In genomic region chr1:153783233-153784190, GRCh38 we compare ENCODE assay signal across 8 cellular contexts. TPM values are rescaled to one million over a fixed set of nuclear protein-coding genes. Genes with fewer than 3 reads are reported as not detected.
DNase-seq lines count a peak whose midpoint lies in the region; ATAC-seq and TF ChIP-seq lines count a peak whose summit lies in the region.

No MANE protein-coding gene starts in this region.

- H3K36me3 ChIP-seq in adrenal gland (replicated peaks in 1 of 2) = no peaks in the 10 kb centered on the region
- no peaks in the 10 kb centered on the region for H3K36me3 ChIP-seq in left ventricle myocardium inferior
- H3K36me3 ChIP-seq in prostate gland = no peaks in the 10 kb centered on the region
- H3K36me3 ChIP-seq in urinary bladder (ENCODE audit: insufficient read depth) = no peaks in the 10 kb centered on the region

- H3K9me3 ChIP-seq in adrenal gland (replicated peaks in 1 of 3) (no peaks in the 10 kb centered on the region), left ventricle myocardium inferior (replicated peaks) (no peaks in the 10 kb centered on the region), prostate gland (no peaks in the 10 kb centered on the region)

- TF ChIP-seq POLR2A in adrenal gland (IDR thresholded peaks at IDR 0.05) (peak; percentile 80), prostate gland (IDR thresholded peaks at IDR 0.05) (peak; percentile 89)

- H3K4me1 ChIP-seq in adrenal gland (replicated peaks in 1 of 2) = peaks cover 11 to 22% of the 10 kb centered on the region in 2 donors
- peaks cover 25% of the 10 kb centered on the region for H3K4me1 ChIP-seq in left ventricle myocardium inferior
- H3K4me1 ChIP-seq in prostate gland (replicated peaks) = no peaks in the 10 kb centered on the region
- H3K4me1 ChIP-seq in urinary bladder (ENCODE audit: insufficient read depth) = no peaks in the 10 kb centered on the region

- DNase-seq in NCI-H1417 treated with DMSO at 0.1 percent for 48 hours (lab: John Stamatoyannopoulos, UW) (peak; percentile 56), T follicular helper cell (ENCODE audit: low read depth) (peak; percentile 83), adrenal gland (peak; percentile 88 to 93 (median 90)), left ventricle myocardium inferior (peak; percentile 90), prostate gland (ENCODE audit: low spot score) (peak; percentile 87)

- 0% methylated on average over 18 to 60 of the region's 61 CpGs for WGBS in adrenal gland, 4 donors
- under 1% methylated on average over 51 of the region's 61 CpGs for WGBS in prostate gland
- WGBS in urinary bladder = under 1% methylated on average over 61 of the region's 61 CpGs

- intact Hi-C loops in adrenal gland (cut with DNase I) = no loop called here
- intact Hi-C loops in left ventricle myocardium inferior (cut with micrococcal nuclease) = no loop called here
- intact Hi-C loops in prostate gland (cut with DNase I) = no loop called here

- H3K27ac ChIP-seq in adrenal gland (peak overlapping the region; percentile 88 to 97 (median 95)), left ventricle myocardium inferior (replicated peaks) (peak overlapping the region; percentile 99), prostate gland (peak overlapping the region; percentile 93 to 99), urinary bladder (ENCODE audit: low read depth) (peak overlapping the region; percentile 98)

- H3K27me3 ChIP-seq in adrenal gland = no peaks in the 10 kb centered on the region
- H3K27me3 ChIP-seq in left ventricle myocardium inferior (ENCODE audit: low read depth) = no peaks in the 10 kb centered on the region
- H3K27me3 ChIP-seq in prostate gland (replicated peaks; ENCODE audit: insufficient read depth) = no peaks in the 10 kb centered on the region

- ATAC-seq in HG02763 (IDR thresholded peaks at IDR 0.05; ENCODE audit: unreplicated experiment) = peak; percentile 90

- no peak for TF ChIP-seq CTCF in GM12875 (IDR thresholded peaks at IDR 0.05; ENCODE audit: borderline replicate concordance, insufficient read depth, low read depth, low read length)
- TF ChIP-seq CTCF in adrenal gland (IDR thresholded peaks at IDR 0.05) = peak in 4 of 6 experiments; percentile 9 to 51 (median 36)
- TF ChIP-seq CTCF in left ventricle myocardium inferior (IDR thresholded peaks at IDR 0.05; ENCODE audit: borderline replicate concordance) = peak; percentile 38
- peak in 2 of 4 experiments; percentile 35 to 41 for TF ChIP-seq CTCF in prostate gland (IDR thresholded peaks at IDR 0.05)

- H3K4me3 ChIP-seq in GM12875 (ENCODE audit: low read depth, low read length) (peak overlapping the region; percentile 73), adrenal gland (peak overlapping the region in 3 of 4 donors; percentile 51 to 82 (median 62)), left ventricle myocardium inferior (peak overlapping the region; percentile 83), prostate gland (peak overlapping the region; percentile 57 to 73), urinary bladder (ENCODE audit: low read depth, low read length) (peak overlapping the region; percentile 80)

RNA-seq across cellular contexts. Expression of gene SLC27A3, which starts 8.3 kb away (rescaled TPM):
- 10 to 100 TPM in 7 of 8 donors, 1 to 10 TPM in 1; 9.5 to 25.4 (median 15.9) TPM for total RNA-seq in adrenal gland
- 10 to 100 TPM; 11.7 to 85.0 (median 62.3) TPM for polyA plus RNA-seq in adrenal gland
- 10.5 TPM for total RNA-seq in left ventricle myocardium inferior
- total RNA-seq in prostate gland = 10 to 100 TPM; 27.4 to 30.9 TPM
- 20.7 TPM for total RNA-seq in urinary bladder
- 41.0 TPM for polyA plus RNA-seq in urinary bladder

RNA-seq across cellular contexts. Expression of gene INTS3, which starts 55.7 kb away (rescaled TPM):
- total RNA-seq in adrenal gland (10 to 100 TPM; 40.7 to 88.1 (median 58.3) TPM), left ventricle myocardium inferior (34.3 TPM), prostate gland (10 to 100 TPM; 26.1 to 70.0 TPM), urinary bladder (44.0 TPM)
- polyA plus RNA-seq in adrenal gland (100 to 1,000 TPM in 2 of 3 donors, 10 to 100 TPM in 1; 60.2 to 148 (median 114) TPM), urinary bladder (35.9 TPM)

Comparison
In these comparisons a context has a peak if more than half of its experiments do, and no peak if none do; other contexts are left out.
1. Peak in every context shown above with its lines: DNase-seq, ATAC-seq, H3K4me3 ChIP-seq and H3K27ac ChIP-seq.